18 cellular contexts compared by ENCODE assay signal in genomic region chr13:47708386-47708785, GRCh38.
DNase-seq lines count a peak whose midpoint lies in the region; FAIRE-seq and TF ChIP-seq lines count a peak whose summit lies in the region.
"Had no signal": no experiment of that assay in that cellular context is flagged by ENCODE, and none has a peak within 500 bp of the region (broad histone marks: within the 10 kb centered on the region; RNA-seq: fewer than 3 reads in every experiment).

No MANE protein-coding gene starts in this region.

- no peak overlapping the region for H3K9ac ChIP-seq in keratinocyte (ENCODE audit: control insufficient read depth, extremely low read depth, insufficient read depth, low read length)
- H3K9ac ChIP-seq: parathyroid adenoma had no signal

- H3K27ac Mint-ChIP-seq in CD14-positive monocyte: no peak overlapping the region
- H3K27ac Mint-ChIP-seq: activated T-cell treated with anti-CD3 and anti-CD28 coated beads, Interleukin-2, amount 50 U/mL, for 72 hours; IgD-negative memory B cell had no signal

- H3K27ac ChIP-seq in ACC112 (ENCODE audit: low read depth, low read length) (peak overlapping the region; percentile 35; the same call in 1 of the 2 replicates), keratinocyte (ENCODE audit: control insufficient read depth, insufficient read depth, low read length) (no peak overlapping the region)
- H3K27ac ChIP-seq: parathyroid adenoma had no signal

- no peaks in the 10 kb centered on the region for H3K9me3 ChIP-seq in keratinocyte (ENCODE audit: control insufficient read depth, low read depth, low read length)

- H3K4me3 ChIP-seq in ACC112 (ENCODE audit: low read depth, low read length) (no peak overlapping the region; the same call in 1 of the 2 replicates), HFF-Myc (replicated peaks; ENCODE audit: low read depth, low read length) (no peak overlapping the region), astrocyte of the spinal cord (ENCODE audit: low read depth, low read length) (no peak overlapping the region), keratinocyte (ENCODE audit: control insufficient read depth in 2 of 3, extremely low read depth in 1 of 3, insufficient read depth in 2 of 3, low read depth in 1 of 3, low read length in 3 of 3) (no peak overlapping the region)

- TF ChIP-seq CTCF in HFF-Myc (IDR thresholded peaks at IDR 0.05; ENCODE audit: low read depth, low read length, missing control alignments) (no peak), astrocyte of the spinal cord (IDR thresholded peaks at IDR 0.05; ENCODE audit: low read depth, low read length) (no peak), keratinocyte (optimal IDR thresholded peaks at IDR 0.05 in 1 of 3, IDR thresholded peaks at IDR 0.05 in 1 of 3, conservative IDR thresholded peaks at IDR 0.05 in 1 of 3; ENCODE audit: extremely low read depth in 1 of 3, insufficient read depth in 2 of 3, low read length in 3 of 3) (no peak), CD14-positive monocyte (IDR thresholded peaks at IDR 0.05) (no peak)

- H3K36me3 ChIP-seq in ACC112 (ENCODE audit: insufficient read depth, low read length) (no peaks in the 10 kb centered on the region), keratinocyte (ENCODE audit: control insufficient read depth in 2 of 2, extremely low read depth in 1 of 2, insufficient read depth in 2 of 2, low read length in 2 of 2) (no peaks in the 10 kb centered on the region)

- no peak overlapping the region for H3K4me2 ChIP-seq in keratinocyte (ENCODE audit: control insufficient read depth, extremely low read depth, insufficient read depth, low read depth, low read length)

- H3K36me3 Mint-ChIP-seq in CD14-positive monocyte: no peaks in the 10 kb centered on the region

- in situ Hi-C loops in astrocyte of the spinal cord (cut with HindIII; ENCODE audit: low sequenced_read_pairs): no loop called here

- peaks cover 0 to 4% (median 0%) of the 10 kb centered on the region in 3 donors for H3K27me3 Mint-ChIP-seq in CD14-positive monocyte (ENCODE audit: low read depth in 3 of 3)

- peaks cover 2% of the 10 kb centered on the region for H3K4me1 Mint-ChIP-seq in CD14-positive monocyte
- H3K4me1 Mint-ChIP-seq: IgD-negative memory B cell had no signal

- H3K79me2 ChIP-seq in ACC112 (ENCODE audit: control insufficient read depth, insufficient read depth, low read length, unreplicated experiment) (no peaks in the 10 kb centered on the region), keratinocyte (ENCODE audit: control insufficient read depth, insufficient read depth, low read length) (no peaks in the 10 kb centered on the region)
- H3K79me2 ChIP-seq: parathyroid adenoma had no signal

- dilution Hi-C loops in keratinocyte (cut with MboI; ENCODE audit: extremely low pct_ligation_motif_present, low sequenced_read_pairs): no loop called here

- H4K20me1 ChIP-seq in keratinocyte (ENCODE audit: control insufficient read depth, extremely low read depth, insufficient read depth, low read length): no peaks in the 10 kb centered on the region

- DNase-seq in HFF-Myc (ENCODE audit: extremely low read depth, low read depth) (peak; percentile 1), astrocyte of the spinal cord (ENCODE audit: low read depth, low spot score) (peak; percentile 19), keratinocyte (ENCODE audit: low read depth, low spot score) (no peak), GM19239 (ENCODE audit: insufficient read length, low spot score) (no peak), CD14-positive monocyte (ENCODE audit: low spot score) (no peak), NCI-H69 (lab: John Stamatoyannopoulos, UW) (no peak), Ammon's horn (ENCODE audit: low spot score) (no peak)
- DNase-seq: activated CD4-positive, alpha-beta T cell treated with anti-CD3 and anti-CD28 coated beads, Interleukin-2, amount 50 U/mL, for 48 hours; activated T-cell treated with anti-CD3 and anti-CD28 coated beads, Interleukin-2, amount 50 U/mL, for 72 hours; cerebellar nuclear complex; left colon; NCI-H1092; NCI-H2171 treated with DMSO at 0.1 percent for 48 hours; stimulated activated CD4-positive, alpha-beta T cell treated with anti-CD3 and anti-CD28 coated beads, Interleukin-12 subunit alpha, Interleukin-12 subunit beta, amount 100 ng/mL, for 4 hours had no signal

- no peak overlapping the region for H3K4me3 Mint-ChIP-seq in CD14-positive monocyte
- H3K4me3 Mint-ChIP-seq: activated T-cell treated with anti-CD3 and anti-CD28 coated beads, Interleukin-2, amount 50 U/mL, for 72 hours; IgD-negative memory B cell had no signal

- H2AFZ ChIP-seq in ACC112 (ENCODE audit: low read length, unreplicated experiment) (no peak overlapping the region), keratinocyte (ENCODE audit: control insufficient read depth, low read length) (no peak overlapping the region)
- H2AFZ ChIP-seq: parathyroid adenoma had no signal

- intact Hi-C loops in CD14-positive monocyte (cut with micrococcal nuclease): no loop called here

- peaks cover 20% of the 10 kb centered on the region; the same call in 1 of the 2 replicates for H3K27me3 ChIP-seq in ACC112 (ENCODE audit: insufficient read depth, low read length)
- H3K27me3 ChIP-seq in keratinocyte (ENCODE audit: control insufficient read depth, extremely low read depth, insufficient read depth, low read length): peaks cover 8% of the 10 kb centered on the region

- H3K9me1 ChIP-seq in keratinocyte (ENCODE audit: control insufficient read depth, extremely low read depth, insufficient read depth, low read length): no peaks in the 10 kb centered on the region

- peaks cover 14% of the 10 kb centered on the region for H3K4me1 ChIP-seq in ACC112 (ENCODE audit: control insufficient read depth, insufficient read depth, low read length, unreplicated experiment)
- no peaks in the 10 kb centered on the region for H3K4me1 ChIP-seq in keratinocyte (ENCODE audit: control insufficient read depth, extremely low read depth, insufficient read depth, low read length)
- H3K4me1 ChIP-seq: parathyroid adenoma had no signal

- FAIRE-seq in keratinocyte (lab: Jason Lieb, UNC) (peak; percentile 20), GM19239 (lab: Jason Lieb, UNC) (no peak)
- FAIRE-seq: endometrium had no signal

- peaks cover 0 to 15% (median 6%) of the 10 kb centered on the region in 7 donors for H3K9me3 Mint-ChIP-seq in CD14-positive monocyte

Comparison
In these comparisons a context has a peak if more than half of its experiments do, and no peak if none do; other contexts are left out.
1. DNase-seq: peak in HFF-Myc (single experiment) and astrocyte of the spinal cord (single experiment); none in keratinocyte (single experiment), GM19239 (single experiment), CD14-positive monocyte (single experiment), NCI-H69 (single experiment) and Ammon's horn (single experiment).